Comparison of ENCODE assay signal across 6 cellular contexts in the genomic region with DNA sequence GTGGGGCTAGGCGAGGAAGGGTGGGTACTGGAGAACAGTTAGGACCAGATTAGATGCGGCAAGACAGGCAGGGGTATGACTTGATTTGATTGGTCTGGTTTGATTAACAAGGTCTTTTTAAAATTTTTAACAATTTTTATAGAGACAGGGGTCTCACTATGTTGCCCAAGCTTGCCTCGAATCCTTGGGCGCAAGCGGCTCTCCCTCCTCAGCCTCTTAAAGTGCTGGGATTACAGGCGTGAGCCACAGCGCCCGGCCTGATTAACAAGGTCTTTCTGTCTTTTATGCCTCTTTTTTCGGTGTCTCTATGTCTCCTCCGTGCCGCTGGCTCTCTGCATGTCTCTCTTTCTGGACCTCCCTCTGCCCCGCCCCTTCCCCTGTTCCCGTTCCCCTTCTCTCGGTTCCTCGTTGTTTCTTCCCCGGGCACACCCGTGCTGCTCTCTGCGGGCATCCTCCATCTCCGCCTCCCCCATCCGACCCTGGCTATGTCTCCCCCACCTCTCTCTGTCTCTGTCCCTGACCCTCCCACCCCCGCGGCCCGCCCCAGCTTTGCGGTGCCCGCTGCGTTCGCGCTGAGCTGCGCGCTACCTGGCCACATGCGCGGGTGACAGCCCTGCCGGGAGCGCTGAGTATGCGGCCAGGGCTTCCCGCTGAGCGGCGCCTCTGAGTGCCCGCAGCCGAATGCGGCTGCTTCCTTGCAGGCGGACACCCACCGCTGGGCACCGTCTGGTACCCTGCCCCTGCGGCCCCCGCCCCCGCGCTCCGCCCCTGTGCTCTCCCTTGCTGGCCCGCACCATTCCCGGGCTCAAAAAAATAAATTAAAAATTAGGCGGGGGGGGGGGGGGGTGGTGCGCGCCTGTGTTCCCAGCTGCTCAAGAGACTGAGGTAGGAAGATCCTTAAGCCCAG.
DNase-seq lines count a peak whose midpoint lies in the region; ATAC-seq and FAIRE-seq lines count a peak whose summit lies in the region.

No MANE protein-coding gene starts in this region.

- DNase-seq in GM19239 (ENCODE audit: insufficient read length, low spot score) = no peak
- no peak for DNase-seq in NT2/D1 (ENCODE audit: low read depth, low spot score)
- DNase-seq in effector memory CD4-positive, alpha-beta T cell = no peak
- no peak for DNase-seq in skeletal muscle cell (ENCODE audit: low read depth)
- no peak for DNase-seq in NCI-H128 (lab: John Stamatoyannopoulos, UW; ENCODE audit: unreplicated experiment)

- H3K4me3 ChIP-seq in NT2/D1 (ENCODE audit: insufficient read length, low read depth) (peak overlapping the region; percentile 28), skeletal muscle cell (ENCODE audit: low read depth, low read length) (peak overlapping the region; percentile 38)
- peak overlapping the region; percentile 34 for H3K4me3 ChIP-seq in effector memory CD4-positive, alpha-beta T cell (ENCODE audit: insufficient read depth, low read depth, low read length, poor library complexity, severe bottlenecking)

- H3K9me3 ChIP-seq in NT2/D1 (ENCODE audit: insufficient read depth, low read length) = peaks cover 5% of the 10 kb centered on the region; the same call in 1 of the 2 replicates
- no peaks in the 10 kb centered on the region for H3K9me3 ChIP-seq in effector memory CD4-positive, alpha-beta T cell (ENCODE audit: control insufficient read depth, low read length)

- ATAC-seq in GM21423 (IDR thresholded peaks at IDR 0.05; ENCODE audit: unreplicated experiment) = no peak

- peak; percentile 84 for FAIRE-seq in GM19239 (lab: Jason Lieb, UNC)

- peaks cover 33% of the 10 kb centered on the region for H3K27me3 ChIP-seq in NT2/D1 (ENCODE audit: insufficient read depth, insufficient read length)
- peaks cover 22% of the 10 kb centered on the region for H3K27me3 ChIP-seq in effector memory CD4-positive, alpha-beta T cell (replicated peaks; ENCODE audit: control insufficient read depth, insufficient read depth, low read length, poor library complexity, severe bottlenecking)

- H3K27ac ChIP-seq in effector memory CD4-positive, alpha-beta T cell (ENCODE audit: insufficient read depth, low read length, poor library complexity, severe bottlenecking) = no peak overlapping the region

- peak overlapping the region; percentile 17 for H3K9ac ChIP-seq in NT2/D1 (ENCODE audit: insufficient read length, low read depth)

- H3K4me1 ChIP-seq in NT2/D1 (ENCODE audit: insufficient read depth, insufficient read length) = no peaks in the 10 kb centered on the region
- H3K4me1 ChIP-seq in effector memory CD4-positive, alpha-beta T cell (ENCODE audit: control insufficient read depth, insufficient read depth, low read length, poor library complexity, severe bottlenecking) = peaks cover 5% of the 10 kb centered on the region

- no peaks in the 10 kb centered on the region for H3K36me3 ChIP-seq in NT2/D1 (ENCODE audit: insufficient read depth, insufficient read length, low read length)
- no peaks in the 10 kb centered on the region for H3K36me3 ChIP-seq in effector memory CD4-positive, alpha-beta T cell (ENCODE audit: control insufficient read depth, insufficient read depth, low read length)
